In genomic region chr22:41381329-41382097, GRCh38 we compare ENCODE assay signal across 8 cellular contexts. TPM values are rescaled to one million over a fixed set of nuclear protein-coding genes. Genes with fewer than 3 reads are reported as not detected.
DNase-seq lines count a peak whose midpoint lies in the region; ATAC-seq lines count a peak whose summit lies in the region.

Gene TEF (plus strand): TSS chr22:41381942. CDS start chr22:41382045, 103 bp downstream.

- H3K27ac ChIP-seq in effector memory CD4-positive, alpha-beta T cell (ENCODE audit: insufficient read depth, low read length, poor library complexity, severe bottlenecking) = peak within 1 kb of the TSS; percentile 89

- no peaks in the 10 kb centered on the region for H3K27me3 ChIP-seq in effector memory CD4-positive, alpha-beta T cell (replicated peaks; ENCODE audit: control insufficient read depth, insufficient read depth, low read length, poor library complexity, severe bottlenecking)

- peak within 1 kb of the TSS; percentile 80 for H3K4me3 ChIP-seq in effector memory CD4-positive, alpha-beta T cell (ENCODE audit: insufficient read depth, low read depth, low read length, poor library complexity, severe bottlenecking)

- no peaks in the 10 kb centered on the region for H3K36me3 ChIP-seq in effector memory CD4-positive, alpha-beta T cell (ENCODE audit: control insufficient read depth, insufficient read depth, low read length)

- DNase-seq in COLO668 (lab: John Stamatoyannopoulos, UW; ENCODE audit: unreplicated experiment) (peak; percentile 98), HT1080 (ENCODE audit: low read depth) (peak; percentile 97), NOMO-1 (lab: John Stamatoyannopoulos, UW; ENCODE audit: unreplicated experiment in 2 of 2) (peak; percentile 96 to 98), lung microvascular endothelial cell (ENCODE audit: low read depth in 2 of 2) (peak; percentile 98 to 99)
- peak; percentile 90 to 97 (median 93) for DNase-seq in activated CD8-positive, alpha-beta memory T cell treated with anti-CD3 and anti-CD28 coated beads for 48 hours (ENCODE audit: low read depth in 2 of 3, low spot score in 2 of 3)
- peak; percentile 96 to 98 (median 98) for DNase-seq in effector memory CD4-positive, alpha-beta T cell
- peak; percentile 96 to 98 (median 96) for DNase-seq in stimulated activated CD4-positive, alpha-beta T cell treated with anti-CD3 and anti-CD28 coated beads, TNF-alpha, amount 100 ng/mL, for 4 hours (ENCODE audit: low read depth in 3 of 3)

- H3K4me1 ChIP-seq in effector memory CD4-positive, alpha-beta T cell (ENCODE audit: control insufficient read depth, insufficient read depth, low read length, poor library complexity, severe bottlenecking) = peaks cover 10% of the 10 kb centered on the region

- peak; percentile 79 for ATAC-seq in GM21367 (IDR thresholded peaks at IDR 0.05; ENCODE audit: unreplicated experiment)

- H3K9me3 ChIP-seq in effector memory CD4-positive, alpha-beta T cell (ENCODE audit: control insufficient read depth, low read length) = no peaks in the 10 kb centered on the region

RNA-seq across cellular contexts. Expression of gene TEF, which starts in this region (rescaled TPM):
- total RNA-seq in HT1080 (2014; rRNA removed; shearing (Covaris generic)) = 4.1 and 6.7 TPM in 2 replicates
- 6.6 and 8.6 TPM in 2 replicates for polyA plus RNA-seq in HT1080 (2015; cell fraction: cytosol; rRNA removed)
- polyA plus RNA-seq in HT1080 (2015; cell fraction: nucleus; rRNA removed) = 8.7 and 14.1 TPM in 2 replicates
- total RNA-seq in lung microvascular endothelial cell = 2.6 and 3.6 TPM in 2 replicates

Comparison
In these comparisons a context has a peak if more than half of its experiments do, and no peak if none do; other contexts are left out.
1. Peak in every context shown above with its lines: DNase-seq, ATAC-seq, H3K4me3 ChIP-seq and H3K27ac ChIP-seq.